ENCODE assay signal across 2 cellular contexts in genomic region chr6:137277971-137278602, GRCh38.
TF ChIP-seq lines count a peak whose summit lies in the region.

No MANE protein-coding gene starts in this region.

TF ChIP-seq in Ishikawa, 13 proteins besides CTCF, POLR2A, EP300 and RAD21:
- TF ChIP-seq ZBTB7A (IDR thresholded peaks at IDR 0.05; ENCODE audit: low read depth) (no peak), TAF1 (IDR thresholded peaks at IDR 0.05; ENCODE audit: low read depth) (no peak), TEAD4 (IDR thresholded peaks at IDR 0.05) (peak; percentile 85), NFIC (IDR thresholded peaks at IDR 0.05) (no peak), CREB1 (IDR thresholded peaks at IDR 0.05; ENCODE audit: low read depth) (no peak), YY1 (IDR thresholded peaks at IDR 0.05; ENCODE audit: low read depth) (peak; percentile 57), FOXM1 (IDR thresholded peaks at IDR 0.05; ENCODE audit: borderline replicate concordance, low read depth) (no peak), EGR1 (IDR thresholded peaks at IDR 0.05) (no peak), TCF12 (IDR thresholded peaks at IDR 0.05; ENCODE audit: low read depth) (0 out of 2 replicates have a peak, but pooled peaks have one; percentile 26), CEBPB (IDR thresholded peaks at IDR 0.05) (no peak)
- TF ChIP-seq, protein P1, sequence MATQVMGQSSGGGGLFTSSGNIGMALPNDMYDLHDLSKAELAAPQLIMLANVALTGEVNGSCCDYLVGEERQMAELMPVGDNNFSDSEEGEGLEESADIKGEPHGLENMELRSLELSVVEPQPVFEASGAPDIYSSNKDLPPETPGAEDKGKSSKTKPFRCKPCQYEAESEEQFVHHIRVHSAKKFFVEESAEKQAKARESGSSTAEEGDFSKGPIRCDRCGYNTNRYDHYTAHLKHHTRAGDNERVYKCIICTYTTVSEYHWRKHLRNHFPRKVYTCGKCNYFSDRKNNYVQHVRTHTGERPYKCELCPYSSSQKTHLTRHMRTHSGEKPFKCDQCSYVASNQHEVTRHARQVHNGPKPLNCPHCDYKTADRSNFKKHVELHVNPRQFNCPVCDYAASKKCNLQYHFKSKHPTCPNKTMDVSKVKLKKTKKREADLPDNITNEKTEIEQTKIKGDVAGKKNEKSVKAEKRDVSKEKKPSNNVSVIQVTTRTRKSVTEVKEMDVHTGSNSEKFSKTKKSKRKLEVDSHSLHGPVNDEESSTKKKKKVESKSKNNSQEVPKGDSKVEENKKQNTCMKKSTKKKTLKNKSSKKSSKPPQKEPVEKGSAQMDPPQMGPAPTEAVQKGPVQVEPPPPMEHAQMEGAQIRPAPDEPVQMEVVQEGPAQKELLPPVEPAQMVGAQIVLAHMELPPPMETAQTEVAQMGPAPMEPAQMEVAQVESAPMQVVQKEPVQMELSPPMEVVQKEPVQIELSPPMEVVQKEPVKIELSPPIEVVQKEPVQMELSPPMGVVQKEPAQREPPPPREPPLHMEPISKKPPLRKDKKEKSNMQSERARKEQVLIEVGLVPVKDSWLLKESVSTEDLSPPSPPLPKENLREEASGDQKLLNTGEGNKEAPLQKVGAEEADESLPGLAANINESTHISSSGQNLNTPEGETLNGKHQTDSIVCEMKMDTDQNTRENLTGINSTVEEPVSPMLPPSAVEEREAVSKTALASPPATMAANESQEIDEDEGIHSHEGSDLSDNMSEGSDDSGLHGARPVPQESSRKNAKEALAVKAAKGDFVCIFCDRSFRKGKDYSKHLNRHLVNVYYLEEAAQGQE (IDR thresholded peaks at IDR 0.05; ENCODE audit: low read depth), result no peak
- TF ChIP-seq, protein P2, sequence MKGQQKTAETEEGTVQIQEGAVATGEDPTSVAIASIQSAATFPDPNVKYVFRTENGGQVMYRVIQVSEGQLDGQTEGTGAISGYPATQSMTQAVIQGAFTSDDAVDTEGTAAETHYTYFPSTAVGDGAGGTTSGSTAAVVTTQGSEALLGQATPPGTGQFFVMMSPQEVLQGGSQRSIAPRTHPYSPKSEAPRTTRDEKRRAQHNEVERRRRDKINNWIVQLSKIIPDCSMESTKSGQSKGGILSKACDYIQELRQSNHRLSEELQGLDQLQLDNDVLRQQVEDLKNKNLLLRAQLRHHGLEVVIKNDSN (IDR thresholded peaks at IDR 0.05), result no peak
- TF ChIP-seq, protein P3, sequence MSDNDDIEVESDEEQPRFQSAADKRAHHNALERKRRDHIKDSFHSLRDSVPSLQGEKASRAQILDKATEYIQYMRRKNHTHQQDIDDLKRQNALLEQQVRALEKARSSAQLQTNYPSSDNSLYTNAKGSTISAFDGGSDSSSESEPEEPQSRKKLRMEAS (IDR thresholded peaks at IDR 0.05), result peak; percentile 72

TF ChIP-seq in GM12878, 131 proteins besides CTCF, POLR2A, EP300 and RAD21:
- TF ChIP-seq MTA2 (IDR thresholded peaks at IDR 0.05; ENCODE audit: low read depth), result no peak
- no peak for TF ChIP-seq PBX3 (IDR thresholded peaks at IDR 0.05; ENCODE audit: insufficient replicate concordance, low read depth, low read length)
